ENCODE assay signal across 29 cellular contexts in genomic region chr10:85477979-85478378, GRCh38.
"Had no signal": no experiment of that assay in that cellular context is flagged by ENCODE, and none has a peak within 500 bp of the region (broad histone marks: within the 10 kb centered on the region; RNA-seq: fewer than 3 reads in every experiment).

No MANE protein-coding gene starts in this region.

- H3K36me3 ChIP-seq: stomach, suprapubic skin, thoracic aorta, thyroid gland, tibial artery, tibial nerve, transverse colon, upper lobe of left lung, upper lobe of right lung, uterus, vagina had no signal

- DNase-seq: stimulated activated CD4-positive, alpha-beta T cell treated with anti-CD3 and anti-CD28 coated beads, Interleukin-2, amount 100 ng/mL, for 48 hours; stimulated activated CD4-positive, alpha-beta T cell treated with anti-CD3 and anti-CD28 coated beads, Interleukin-4, amount 100 ng/mL, for 1 hour; stimulated activated CD4-positive, alpha-beta T cell treated with anti-CD3 and anti-CD28 coated beads, Interleukin-4, amount 100 ng/mL, for 24 hours; stimulated activated CD4-positive, alpha-beta T cell treated with anti-CD3 and anti-CD28 coated beads, Interleukin-4, amount 100 ng/mL, for 4 hours; stimulated activated CD8-positive, alpha-beta memory T cell treated with anti-CD3 and anti-CD28 coated beads, Interleukin-4, amount 100 ng/mL, for 48 hours; stimulated activated naive B cell treated with anti-CD40 and anti-IgM and Interleukin-4, amounts not matched to agents 10 μg/mL and 1 μg/mL and 100 μg/mL, for 72 hours; stimulated activated naive CD4-positive, alpha-beta T cell; stimulated activated naive CD4-positive, alpha-beta T cell treated with Interleukin-2 at 50 U/mL for 16 hours; stimulated activated naive CD8-positive, alpha-beta T cell treated with anti-CD3 and anti-CD28 coated beads, Interleukin-15, amount 100 ng/mL, for 72 hours; stimulated activated naive CD8-positive, alpha-beta T cell treated with anti-CD3 and anti-CD28 coated beads, Interleukin-15, Interleukin-2, amounts not matched to agents 100 U/mL and 50 U/mL, for 24 hours; stomach; substantia nigra; testis; thyroid gland; tibial artery; transverse colon; trophoblast cell; upper lobe of left lung; upper lobe of right lung; uterus had no signal

- ATAC-seq: stimulated activated effector memory CD8-positive, alpha-beta T cell treated with anti-CD3 and anti-CD28 coated beads, Interleukin-12 subunit alpha, Interleukin-12 subunit beta, amount 100 ng/mL, for 72 hours; stimulated activated memory B cell treated with anti-CD40 and anti-IgM and Interleukin-4, amounts not matched to agents 10 μg/mL and 1 μg/mL and 100 μg/mL, for 72 hours; stimulated activated naive B cell treated with anti-CD40 and anti-IgM and Interleukin-4, amounts not matched to agents 10 μg/mL and 1 μg/mL and 100 μg/mL, for 72 hours; stimulated activated naive CD8-positive, alpha-beta T cell treated with anti-CD3 and anti-CD28 coated beads, Interleukin-15, amount 100 ng/mL, for 72 hours; stimulated activated naive CD8-positive, alpha-beta T cell treated with anti-CD3 and anti-CD28 coated beads, Interleukin-15, Interleukin-2, amounts not matched to agents 100 U/mL and 50 U/mL, for 24 hours; upper lobe of right lung had no signal

- H3K4me3 Mint-ChIP-seq: stimulated activated effector memory CD8-positive, alpha-beta T cell treated with anti-CD3 and anti-CD28 coated beads, Interleukin-12 subunit alpha, Interleukin-12 subunit beta, amount 100 ng/mL, for 72 hours; stimulated activated memory B cell treated with anti-CD40 and anti-IgM and Interleukin-4, amounts not matched to agents 10 μg/mL and 1 μg/mL and 100 μg/mL, for 72 hours; stimulated activated naive B cell treated with anti-CD40 and anti-IgM and Interleukin-4, amounts not matched to agents 10 μg/mL and 1 μg/mL and 100 μg/mL, for 72 hours; stimulated activated naive CD8-positive, alpha-beta T cell treated with anti-CD3 and anti-CD28 coated beads, Interleukin-15, amount 100 ng/mL, for 72 hours; stimulated activated naive CD8-positive, alpha-beta T cell treated with anti-CD3 and anti-CD28 coated beads, Interleukin-15, Interleukin-2, amounts not matched to agents 100 ng/mL and 50 ng/mL, for 24 hours; type B pancreatic cell had no signal

- H3K4me1 Mint-ChIP-seq: stimulated activated effector memory CD8-positive, alpha-beta T cell treated with anti-CD3 and anti-CD28 coated beads, Interleukin-12 subunit alpha, Interleukin-12 subunit beta, amount 100 ng/mL, for 72 hours; stimulated activated memory B cell treated with anti-CD40 and anti-IgM and Interleukin-4, amounts not matched to agents 10 μg/mL and 1 μg/mL and 100 μg/mL, for 72 hours; stimulated activated naive B cell treated with anti-CD40 and anti-IgM and Interleukin-4, amounts not matched to agents 10 μg/mL and 1 μg/mL and 100 μg/mL, for 72 hours; stimulated activated naive CD8-positive, alpha-beta T cell treated with anti-CD3 and anti-CD28 coated beads, Interleukin-15, amount 100 ng/mL, for 72 hours had no signal

- H3K27ac ChIP-seq: stomach, suprapubic skin, testis, thoracic aorta, thyroid gland, tibial artery, tibial nerve, transverse colon, upper lobe of left lung, upper lobe of right lung, uterus, vagina had no signal

- H3K27me3 ChIP-seq: stomach, suprapubic skin, testis, thyroid gland, tibial artery, tibial nerve, transverse colon, upper lobe of left lung, upper lobe of right lung, uterus, vagina had no signal

- H3K36me3 Mint-ChIP-seq: stimulated activated effector memory CD8-positive, alpha-beta T cell treated with anti-CD3 and anti-CD28 coated beads, Interleukin-12 subunit alpha, Interleukin-12 subunit beta, amount 100 ng/mL, for 72 hours; stimulated activated memory B cell treated with anti-CD40 and anti-IgM and Interleukin-4, amounts not matched to agents 10 μg/mL and 1 μg/mL and 100 μg/mL, for 72 hours; stimulated activated naive B cell treated with anti-CD40 and anti-IgM and Interleukin-4, amounts not matched to agents 10 μg/mL and 1 μg/mL and 100 μg/mL, for 72 hours; type B pancreatic cell had no signal

- H3K4me3 ChIP-seq: stomach, suprapubic skin, testis, thoracic aorta, thyroid gland, tibial artery, tibial nerve, transverse colon, upper lobe of left lung, upper lobe of right lung, uterus, vagina had no signal

- H3K4me1 ChIP-seq: stomach, suprapubic skin, testis, thyroid gland, tibial artery, tibial nerve, transverse colon, upper lobe of left lung, upper lobe of right lung, uterus, vagina had no signal

- H3K27me3 Mint-ChIP-seq: stimulated activated memory B cell treated with anti-CD40 and anti-IgM and Interleukin-4, amounts not matched to agents 10 μg/mL and 1 μg/mL and 100 μg/mL, for 72 hours; stimulated activated naive B cell treated with anti-CD40 and anti-IgM and Interleukin-4, amounts not matched to agents 10 μg/mL and 1 μg/mL and 100 μg/mL, for 72 hours; stimulated activated naive CD8-positive, alpha-beta T cell treated with anti-CD3 and anti-CD28 coated beads, Interleukin-15, Interleukin-2, amounts not matched to agents 100 ng/mL and 50 ng/mL, for 24 hours; type B pancreatic cell had no signal

- FAIRE-seq: urothelium cell line had no signal

- H3K27ac Mint-ChIP-seq: stimulated activated effector memory CD8-positive, alpha-beta T cell treated with anti-CD3 and anti-CD28 coated beads, Interleukin-12 subunit alpha, Interleukin-12 subunit beta, amount 100 ng/mL, for 72 hours; stimulated activated memory B cell treated with anti-CD40 and anti-IgM and Interleukin-4, amounts not matched to agents 10 μg/mL and 1 μg/mL and 100 μg/mL, for 72 hours; stimulated activated naive B cell treated with anti-CD40 and anti-IgM and Interleukin-4, amounts not matched to agents 10 μg/mL and 1 μg/mL and 100 μg/mL, for 72 hours; stimulated activated naive CD8-positive, alpha-beta T cell treated with anti-CD3 and anti-CD28 coated beads, Interleukin-15, amount 100 ng/mL, for 72 hours; stimulated activated naive CD8-positive, alpha-beta T cell treated with anti-CD3 and anti-CD28 coated beads, Interleukin-15, Interleukin-2, amounts not matched to agents 100 ng/mL and 50 ng/mL, for 24 hours; type B pancreatic cell had no signal

- H3K9me3 ChIP-seq: suprapubic skin, testis, thoracic aorta, thyroid gland, tibial artery, transverse colon, upper lobe of right lung, uterus, vagina had no signal

- H3K9me3 Mint-ChIP-seq: stimulated activated effector memory CD8-positive, alpha-beta T cell treated with anti-CD3 and anti-CD28 coated beads, Interleukin-12 subunit alpha, Interleukin-12 subunit beta, amount 100 ng/mL, for 72 hours; stimulated activated memory B cell treated with anti-CD40 and anti-IgM and Interleukin-4, amounts not matched to agents 10 μg/mL and 1 μg/mL and 100 μg/mL, for 72 hours; stimulated activated naive B cell treated with anti-CD40 and anti-IgM and Interleukin-4, amounts not matched to agents 10 μg/mL and 1 μg/mL and 100 μg/mL, for 72 hours; stimulated activated naive CD8-positive, alpha-beta T cell treated with anti-CD3 and anti-CD28 coated beads, Interleukin-15, amount 100 ng/mL, for 72 hours; stimulated activated naive CD8-positive, alpha-beta T cell treated with anti-CD3 and anti-CD28 coated beads, Interleukin-15, Interleukin-2, amounts not matched to agents 100 ng/mL and 50 ng/mL, for 24 hours had no signal
